Comparison of ENCODE assay signal across 29 cellular contexts in the genomic region with DNA sequence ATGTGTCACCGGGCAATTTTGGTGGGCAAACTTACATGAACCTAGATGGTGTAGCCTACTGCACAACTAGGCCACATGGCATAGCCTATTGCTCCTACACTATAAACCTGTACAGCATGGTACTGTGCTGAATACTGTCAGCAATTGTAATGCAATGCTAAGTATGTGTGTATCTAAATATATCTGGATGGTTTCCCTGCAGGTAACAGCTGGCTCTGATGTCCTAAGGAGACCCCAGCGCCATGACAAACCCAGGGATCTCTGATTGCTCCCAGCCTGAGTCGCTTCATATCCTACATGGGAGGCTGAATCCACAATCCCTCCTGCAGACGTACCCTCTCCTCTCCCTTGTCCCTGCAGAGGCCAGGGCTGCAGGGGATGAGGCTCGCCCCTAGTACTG. TPM values are rescaled to one million over a fixed set of nuclear protein-coding genes. Genes with fewer than 3 reads are reported as not detected.
"Had no signal": no experiment of that assay in that cellular context is flagged by ENCODE, and none has a peak within 500 bp of the region (broad histone marks: within the 10 kb centered on the region; RNA-seq: fewer than 3 reads in every experiment).

No MANE protein-coding gene starts in this region.

- H3K36me3 ChIP-seq: stomach, suprapubic skin, thoracic aorta, thyroid gland, tibial artery, tibial nerve, transverse colon, upper lobe of left lung, upper lobe of right lung, uterus, vagina had no signal

- H3K4me3 Mint-ChIP-seq: stimulated activated effector memory CD8-positive, alpha-beta T cell treated with anti-CD3 and anti-CD28 coated beads, Interleukin-12 subunit alpha, Interleukin-12 subunit beta, amount 100 ng/mL, for 72 hours; stimulated activated memory B cell treated with anti-CD40 and anti-IgM and Interleukin-4, amounts not matched to agents 10 μg/mL and 1 μg/mL and 100 μg/mL, for 72 hours; stimulated activated naive B cell treated with anti-CD40 and anti-IgM and Interleukin-4, amounts not matched to agents 10 μg/mL and 1 μg/mL and 100 μg/mL, for 72 hours; stimulated activated naive CD8-positive, alpha-beta T cell treated with anti-CD3 and anti-CD28 coated beads, Interleukin-15, amount 100 ng/mL, for 72 hours; stimulated activated naive CD8-positive, alpha-beta T cell treated with anti-CD3 and anti-CD28 coated beads, Interleukin-15, Interleukin-2, amounts not matched to agents 100 ng/mL and 50 ng/mL, for 24 hours; type B pancreatic cell had no signal

- H3K27ac ChIP-seq: stomach, suprapubic skin, testis, thoracic aorta, thyroid gland, tibial artery, tibial nerve, transverse colon, upper lobe of left lung, upper lobe of right lung, uterus, vagina had no signal

- H3K9me3 ChIP-seq: stomach, suprapubic skin, testis, thoracic aorta, thyroid gland, tibial artery, tibial nerve, transverse colon, upper lobe of left lung, upper lobe of right lung, uterus, vagina had no signal

- H3K9me3 Mint-ChIP-seq: stimulated activated effector memory CD8-positive, alpha-beta T cell treated with anti-CD3 and anti-CD28 coated beads, Interleukin-12 subunit alpha, Interleukin-12 subunit beta, amount 100 ng/mL, for 72 hours; stimulated activated memory B cell treated with anti-CD40 and anti-IgM and Interleukin-4, amounts not matched to agents 10 μg/mL and 1 μg/mL and 100 μg/mL, for 72 hours; stimulated activated naive B cell treated with anti-CD40 and anti-IgM and Interleukin-4, amounts not matched to agents 10 μg/mL and 1 μg/mL and 100 μg/mL, for 72 hours; stimulated activated naive CD8-positive, alpha-beta T cell treated with anti-CD3 and anti-CD28 coated beads, Interleukin-15, amount 100 ng/mL, for 72 hours; stimulated activated naive CD8-positive, alpha-beta T cell treated with anti-CD3 and anti-CD28 coated beads, Interleukin-15, Interleukin-2, amounts not matched to agents 100 ng/mL and 50 ng/mL, for 24 hours; type B pancreatic cell had no signal

- H3K4me3 ChIP-seq: stomach, suprapubic skin, testis, thoracic aorta, thyroid gland, tibial artery, tibial nerve, transverse colon, upper lobe of left lung, upper lobe of right lung, uterus, vagina had no signal

- H3K36me3 Mint-ChIP-seq: stimulated activated effector memory CD8-positive, alpha-beta T cell treated with anti-CD3 and anti-CD28 coated beads, Interleukin-12 subunit alpha, Interleukin-12 subunit beta, amount 100 ng/mL, for 72 hours; stimulated activated memory B cell treated with anti-CD40 and anti-IgM and Interleukin-4, amounts not matched to agents 10 μg/mL and 1 μg/mL and 100 μg/mL, for 72 hours; stimulated activated naive B cell treated with anti-CD40 and anti-IgM and Interleukin-4, amounts not matched to agents 10 μg/mL and 1 μg/mL and 100 μg/mL, for 72 hours; type B pancreatic cell had no signal

- H3K27ac Mint-ChIP-seq: stimulated activated effector memory CD8-positive, alpha-beta T cell treated with anti-CD3 and anti-CD28 coated beads, Interleukin-12 subunit alpha, Interleukin-12 subunit beta, amount 100 ng/mL, for 72 hours; stimulated activated memory B cell treated with anti-CD40 and anti-IgM and Interleukin-4, amounts not matched to agents 10 μg/mL and 1 μg/mL and 100 μg/mL, for 72 hours; stimulated activated naive CD8-positive, alpha-beta T cell treated with anti-CD3 and anti-CD28 coated beads, Interleukin-15, amount 100 ng/mL, for 72 hours; stimulated activated naive CD8-positive, alpha-beta T cell treated with anti-CD3 and anti-CD28 coated beads, Interleukin-15, Interleukin-2, amounts not matched to agents 100 ng/mL and 50 ng/mL, for 24 hours; type B pancreatic cell had no signal

- DNase-seq: stimulated activated CD4-positive, alpha-beta T cell treated with anti-CD3 and anti-CD28 coated beads, Interleukin-2, amount 100 ng/mL, for 48 hours; stimulated activated CD4-positive, alpha-beta T cell treated with anti-CD3 and anti-CD28 coated beads, Interleukin-4, amount 100 ng/mL, for 1 hour; stimulated activated CD4-positive, alpha-beta T cell treated with anti-CD3 and anti-CD28 coated beads, Interleukin-4, amount 100 ng/mL, for 24 hours; stimulated activated CD4-positive, alpha-beta T cell treated with anti-CD3 and anti-CD28 coated beads, Interleukin-4, amount 100 ng/mL, for 4 hours; stimulated activated CD8-positive, alpha-beta memory T cell treated with anti-CD3 and anti-CD28 coated beads, Interleukin-4, amount 100 ng/mL, for 48 hours; stimulated activated naive B cell treated with anti-CD40 and anti-IgM and Interleukin-4, amounts not matched to agents 10 μg/mL and 1 μg/mL and 100 μg/mL, for 72 hours; stimulated activated naive CD4-positive, alpha-beta T cell; stimulated activated naive CD4-positive, alpha-beta T cell treated with Interleukin-2 at 50 U/mL for 16 hours; stimulated activated naive CD8-positive, alpha-beta T cell treated with anti-CD3 and anti-CD28 coated beads, Interleukin-15, amount 100 ng/mL, for 72 hours; stimulated activated naive CD8-positive, alpha-beta T cell treated with anti-CD3 and anti-CD28 coated beads, Interleukin-15, Interleukin-2, amounts not matched to agents 100 U/mL and 50 U/mL, for 24 hours; stomach; substantia nigra; testis; thyroid gland; tibial artery; transverse colon; trophoblast cell; upper lobe of left lung; upper lobe of right lung; uterus had no signal

- H3K27me3 ChIP-seq: testis, thyroid gland, upper lobe of left lung, upper lobe of right lung, uterus, vagina had no signal

- H3K4me1 ChIP-seq: stomach, testis, thyroid gland, transverse colon, upper lobe of right lung, uterus, vagina had no signal

RNA-seq across cellular contexts. Expression of a gene that starts 40.0 kb away (rescaled TPM):
- total RNA-seq: subcutaneous adipose tissue, suprapubic skin, thoracic aorta, thyroid gland, upper lobe of right lung, vagina had no signal
